Comparison of ENCODE assay signal across 9 cellular contexts in genomic region chr15:35519536-35520149, GRCh38. TPM values are rescaled to one million over a fixed set of nuclear protein-coding genes. Genes with fewer than 3 reads are reported as not detected.
DNase-seq lines count a peak whose midpoint lies in the region; ATAC-seq and TF ChIP-seq lines count a peak whose summit lies in the region.
"Had no signal": no experiment of that assay in that cellular context is flagged by ENCODE, and none has a peak within 500 bp of the region (broad histone marks: within the 10 kb centered on the region; RNA-seq: fewer than 3 reads in every experiment).

No MANE protein-coding gene starts in this region.

- CTCF ChIA-PET in activated CD8-positive, alpha-beta T cell treated with anti-CD3 and anti-CD28 coated beads for 36 hours (lab: Charles Lee): interaction anchor here (1.7 to 3.3 kb wide), 2 partner anchors 232 to 980 kb away, joined by 3 to 8 read pairs; no protein-coding TSS in a partner anchor
- CTCF ChIA-PET in activated CD8-positive, alpha-beta T cell treated with anti-CD3 and anti-CD28 coated beads, Interleukin-2, amount 10 ng/mL, durations not matched to agents 7 days and 5 days (lab: Charles Lee): no interaction called here
- CTCF ChIA-PET in mammary epithelial cell (lab: Charles Lee; ENCODE audit: low non-redundant PET): interaction anchor here (0.7 kb wide), 1 partner anchor 426 kb away, joined by 3 read pairs; no protein-coding TSS in a partner anchor

- no peak for ATAC-seq in activated CD8-positive, alpha-beta T cell treated with anti-CD3 and anti-CD28 coated beads for 36 hours
- no peak for ATAC-seq in activated CD8-positive, alpha-beta T cell treated with anti-CD3 and anti-CD28 coated beads, Interleukin-2, amount 10 ng/mL, durations not matched to agents 7 days and 5 days
- ATAC-seq in HG02885 (IDR thresholded peaks at IDR 0.05; ENCODE audit: poor library complexity, unreplicated experiment): peak; percentile 75

- H3K4me3 ChIP-seq in mammary epithelial cell (replicated peaks in 1 of 3; ENCODE audit: insufficient read depth in 1 of 3, low read depth in 2 of 3, low read length in 3 of 3) (no peak overlapping the region), liver (ENCODE audit: low read depth in 1 of 3, low read length in 3 of 3) (no peak overlapping the region)
- H3K4me3 ChIP-seq in effector memory CD4-positive, alpha-beta T cell (ENCODE audit: insufficient read depth, low read depth, low read length, poor library complexity, severe bottlenecking): no peak overlapping the region

- H3K79me2 ChIP-seq in mammary epithelial cell (ENCODE audit: insufficient read depth, low read length): no peaks in the 10 kb centered on the region

- POLR2A ChIA-PET in activated CD8-positive, alpha-beta T cell treated with anti-CD3 and anti-CD28 coated beads for 36 hours (lab: Charles Lee): interaction anchor here (1.0 kb wide), 1 partner anchor 8 kb away, joined by 3 read pairs; no protein-coding TSS in a partner anchor
- POLR2A ChIA-PET in activated CD8-positive, alpha-beta T cell treated with anti-CD3 and anti-CD28 coated beads, Interleukin-2, amount 10 ng/mL, durations not matched to agents 7 days and 5 days (lab: Charles Lee): no interaction called here

- no peak overlapping the region for H3K27ac Mint-ChIP-seq in activated CD8-positive, alpha-beta T cell treated with anti-CD3 and anti-CD28 coated beads for 36 hours
- no peak overlapping the region for H3K27ac Mint-ChIP-seq in activated CD8-positive, alpha-beta T cell treated with anti-CD3 and anti-CD28 coated beads, Interleukin-2, amount 10 ng/mL, durations not matched to agents 7 days and 5 days
- H3K27ac Mint-ChIP-seq: stimulated activated naive CD8-positive, alpha-beta T cell treated with anti-CD3 and anti-CD28 coated beads, Interleukin-15, Interleukin-2, amounts not matched to agents 100 ng/mL and 50 ng/mL, for 24 hours had no signal

- no peaks in the 10 kb centered on the region for H3K9me3 Mint-ChIP-seq in activated CD8-positive, alpha-beta T cell treated with anti-CD3 and anti-CD28 coated beads for 36 hours
- no peaks in the 10 kb centered on the region for H3K9me3 Mint-ChIP-seq in activated CD8-positive, alpha-beta T cell treated with anti-CD3 and anti-CD28 coated beads, Interleukin-2, amount 10 ng/mL, durations not matched to agents 7 days and 5 days (ENCODE audit: insufficient read depth)
- H3K9me3 Mint-ChIP-seq: stimulated activated naive CD8-positive, alpha-beta T cell treated with anti-CD3 and anti-CD28 coated beads, Interleukin-15, Interleukin-2, amounts not matched to agents 100 ng/mL and 50 ng/mL, for 24 hours had no signal

- H3K9ac ChIP-seq in mammary epithelial cell (ENCODE audit: insufficient read depth, low read length) (no peak overlapping the region), liver (ENCODE audit: low read depth in 1 of 2, low read length in 2 of 2) (no peak overlapping the region)

- H3K4me2 ChIP-seq in mammary epithelial cell (ENCODE audit: insufficient read depth, low read depth, low read length): no peak overlapping the region

- dilution Hi-C loops in mammary epithelial cell (cut with HindIII; ENCODE audit: low sequenced_read_pairs): no loop called here

- DNase-seq in activated CD8-positive, alpha-beta T cell treated with anti-CD3 and anti-CD28 coated beads for 36 hours: no peak
- no peak for DNase-seq in activated CD8-positive, alpha-beta T cell treated with anti-CD3 and anti-CD28 coated beads, Interleukin-2, amount 10 ng/mL, durations not matched to agents 7 days and 5 days
- DNase-seq in NCI-H2196 (lab: John Stamatoyannopoulos, UW; ENCODE audit: unreplicated experiment) (peak; percentile 30), mammary epithelial cell (peak; percentile 35)
- no peak for DNase-seq in effector memory CD4-positive, alpha-beta T cell
- DNase-seq in activated T-cell treated with anti-CD3 and anti-CD28 coated beads, Interleukin-2, amount 50 U/mL, for 48 hours: no peak

- H3K27ac ChIP-seq in mammary epithelial cell (ENCODE audit: insufficient read depth, low read depth, low read length) (no peak overlapping the region), liver (ENCODE audit: low read depth in 1 of 2, low read length in 2 of 2) (no peak overlapping the region)
- H3K27ac ChIP-seq in effector memory CD4-positive, alpha-beta T cell (ENCODE audit: insufficient read depth, low read length, poor library complexity, severe bottlenecking): no peak overlapping the region

- H3K36me3 ChIP-seq in mammary epithelial cell (ENCODE audit: insufficient read depth, low read length) (no peaks in the 10 kb centered on the region), liver (ENCODE audit: control insufficient read depth in 4 of 4, insufficient read depth in 3 of 4, low read depth in 1 of 4, low read length in 3 of 4) (no peaks in the 10 kb centered on the region)
- no peaks in the 10 kb centered on the region for H3K36me3 ChIP-seq in effector memory CD4-positive, alpha-beta T cell (ENCODE audit: control insufficient read depth, insufficient read depth, low read length)

- H2AFZ ChIP-seq in mammary epithelial cell (ENCODE audit: low read depth, low read length): no peak overlapping the region

- H3K27me3 ChIP-seq in mammary epithelial cell (ENCODE audit: insufficient read depth, low read length): no peaks in the 10 kb centered on the region
- no peaks in the 10 kb centered on the region for H3K27me3 ChIP-seq in liver (ENCODE audit: control insufficient read depth in 4 of 4, insufficient read depth in 4 of 4, low read length in 3 of 4)
- H3K27me3 ChIP-seq in effector memory CD4-positive, alpha-beta T cell (replicated peaks; ENCODE audit: control insufficient read depth, insufficient read depth, low read length, poor library complexity, severe bottlenecking): no peaks in the 10 kb centered on the region

- no peaks in the 10 kb centered on the region for H3K9me3 ChIP-seq in mammary epithelial cell (replicated peaks; ENCODE audit: insufficient read depth, low read length)
- no peaks in the 10 kb centered on the region for H3K9me3 ChIP-seq in liver (ENCODE audit: control insufficient read depth in 4 of 4, low read length in 3 of 4)
- H3K9me3 ChIP-seq in effector memory CD4-positive, alpha-beta T cell (ENCODE audit: control insufficient read depth, low read length): no peaks in the 10 kb centered on the region

- in situ Hi-C loops in mammary epithelial cell (cut with MboI; ENCODE audit: low sequenced_read_pairs in 2 of 2): no loop called here

- peak; percentile 92 for TF ChIP-seq RAD21 in liver (IDR thresholded peaks at IDR 0.05)

- peak; percentile 64 for TF ChIP-seq CTCF in activated CD8-positive, alpha-beta T cell treated with anti-CD3 and anti-CD28 coated beads for 36 hours (IDR thresholded peaks at IDR 0.05)
- TF ChIP-seq CTCF in mammary epithelial cell (conservative IDR thresholded peaks at IDR 0.05 in 1 of 2, IDR thresholded peaks at IDR 0.05 in 1 of 2; ENCODE audit: extremely low read depth in 1 of 2, insufficient read depth in 1 of 2, low read depth in 1 of 2, low read length in 2 of 2): peak; percentile 49 to 62
- peak; percentile 52 for TF ChIP-seq CTCF in liver (IDR thresholded peaks at IDR 0.05; ENCODE audit: low read depth, low read length, missing input control)

- peaks cover 4% of the 10 kb centered on the region for H3K4me1 Mint-ChIP-seq in activated CD8-positive, alpha-beta T cell treated with anti-CD3 and anti-CD28 coated beads for 36 hours (ENCODE audit: low read depth)
- H3K4me1 Mint-ChIP-seq in activated CD8-positive, alpha-beta T cell treated with anti-CD3 and anti-CD28 coated beads, Interleukin-2, amount 10 ng/mL, durations not matched to agents 7 days and 5 days (ENCODE audit: low read depth): no peaks in the 10 kb centered on the region

- intact Hi-C loops in activated CD8-positive, alpha-beta T cell treated with anti-CD3 and anti-CD28 coated beads for 36 hours (cut with micrococcal nuclease): no loop called here
- intact Hi-C loops in mammary epithelial cell (cut with micrococcal nuclease): loop anchor here (1.0 to 10.0 kb wide), 4 partner anchors 231 to 393 kb away; no protein-coding TSS in a partner anchor

- BruUV-seq in mammary epithelial cell (replicated peaks; lab: Mats Ljungman, UMichigan): no TSS peak

- H4K20me1 ChIP-seq in mammary epithelial cell (ENCODE audit: insufficient read depth, low read length): no peaks in the 10 kb centered on the region

- no peaks in the 10 kb centered on the region for H3K4me1 ChIP-seq in mammary epithelial cell (ENCODE audit: insufficient read depth, low read length)
- H3K4me1 ChIP-seq in liver (ENCODE audit: control insufficient read depth in 4 of 4, insufficient read depth in 4 of 4, low read length in 3 of 4): peaks cover 0 to 9% (median 7%) of the 10 kb centered on the region in 4 donors
- no peaks in the 10 kb centered on the region for H3K4me1 ChIP-seq in effector memory CD4-positive, alpha-beta T cell (ENCODE audit: control insufficient read depth, insufficient read depth, low read length, poor library complexity, severe bottlenecking)

- no peaks in the 10 kb centered on the region for H3K27me3 Mint-ChIP-seq in activated CD8-positive, alpha-beta T cell treated with anti-CD3 and anti-CD28 coated beads for 36 hours
- no peaks in the 10 kb centered on the region for H3K27me3 Mint-ChIP-seq in activated CD8-positive, alpha-beta T cell treated with anti-CD3 and anti-CD28 coated beads, Interleukin-2, amount 10 ng/mL, durations not matched to agents 7 days and 5 days (ENCODE audit: low read depth)
- H3K27me3 Mint-ChIP-seq: stimulated activated naive CD8-positive, alpha-beta T cell treated with anti-CD3 and anti-CD28 coated beads, Interleukin-15, Interleukin-2, amounts not matched to agents 100 ng/mL and 50 ng/mL, for 24 hours had no signal

- no peaks in the 10 kb centered on the region for H3K36me3 Mint-ChIP-seq in activated CD8-positive, alpha-beta T cell treated with anti-CD3 and anti-CD28 coated beads for 36 hours (ENCODE audit: low read depth)
- no peaks in the 10 kb centered on the region for H3K36me3 Mint-ChIP-seq in activated CD8-positive, alpha-beta T cell treated with anti-CD3 and anti-CD28 coated beads, Interleukin-2, amount 10 ng/mL, durations not matched to agents 7 days and 5 days (ENCODE audit: low read depth)

- H3K4me3 Mint-ChIP-seq in activated CD8-positive, alpha-beta T cell treated with anti-CD3 and anti-CD28 coated beads for 36 hours: no peak overlapping the region
- no peak overlapping the region for H3K4me3 Mint-ChIP-seq in activated CD8-positive, alpha-beta T cell treated with anti-CD3 and anti-CD28 coated beads, Interleukin-2, amount 10 ng/mL, durations not matched to agents 7 days and 5 days
- H3K4me3 Mint-ChIP-seq: stimulated activated naive CD8-positive, alpha-beta T cell treated with anti-CD3 and anti-CD28 coated beads, Interleukin-15, Interleukin-2, amounts not matched to agents 100 ng/mL and 50 ng/mL, for 24 hours had no signal

TF ChIP-seq in liver, 16 proteins besides CTCF, POLR2A, EP300 and RAD21 (continues in another document):
- no peak for TF ChIP-seq HNF4G (IDR thresholded peaks at IDR 0.05)

RNA-seq across cellular contexts. Expression of gene DPH6, which starts 26.3 kb away (rescaled TPM):
- total RNA-seq in activated CD8-positive, alpha-beta T cell treated with anti-CD3 and anti-CD28 coated beads for 36 hours: 10 to 100 TPM; 12.0 to 12.9 TPM
- total RNA-seq in activated CD8-positive, alpha-beta T cell treated with anti-CD3 and anti-CD28 coated beads, Interleukin-2, amount 10 ng/mL, durations not matched to agents 7 days and 5 days: 10 to 100 TPM; 10.0 to 10.1 TPM
- total RNA-seq in mammary epithelial cell (10 to 100 TPM; 16.3 to 17.0 TPM), liver (10 to 100 TPM in 1 of 2 donors, 1 to 10 TPM in 1; 8.4 to 14.3 TPM)
- polyA plus RNA-seq in mammary epithelial cell (14.8 TPM), liver (10 to 100 TPM in 1 of 2 donors, 1 to 10 TPM in 1; 3.4 to 12.3 TPM)
- polyA minus RNA-seq in mammary epithelial cell: 23.2 TPM

Comparison
In these comparisons a context has a peak if more than half of its experiments do, and no peak if none do; other contexts are left out.
1. DNase-seq: peak in NCI-H2196 (single experiment) and mammary epithelial cell (single experiment); none in activated CD8-positive, alpha-beta T cell treated with anti-CD3 and anti-CD28 coated beads for 36 hours (single experiment), activated CD8-positive, alpha-beta T cell treated with anti-CD3 and anti-CD28 coated beads, Interleukin-2, amount 10 ng/mL, durations not matched to agents 7 days and 5 days (single experiment), effector memory CD4-positive, alpha-beta T cell (0 of 3) and activated T-cell treated with anti-CD3 and anti-CD28 coated beads, Interleukin-2, amount 50 U/mL, for 48 hours (0 of 2).
2. Peak in every context shown above with its lines, with median percentiles within 50 percentile points of each other: CTCF ChIP-seq.